10 cellular contexts compared by ENCODE assay signal in the genomic region with DNA sequence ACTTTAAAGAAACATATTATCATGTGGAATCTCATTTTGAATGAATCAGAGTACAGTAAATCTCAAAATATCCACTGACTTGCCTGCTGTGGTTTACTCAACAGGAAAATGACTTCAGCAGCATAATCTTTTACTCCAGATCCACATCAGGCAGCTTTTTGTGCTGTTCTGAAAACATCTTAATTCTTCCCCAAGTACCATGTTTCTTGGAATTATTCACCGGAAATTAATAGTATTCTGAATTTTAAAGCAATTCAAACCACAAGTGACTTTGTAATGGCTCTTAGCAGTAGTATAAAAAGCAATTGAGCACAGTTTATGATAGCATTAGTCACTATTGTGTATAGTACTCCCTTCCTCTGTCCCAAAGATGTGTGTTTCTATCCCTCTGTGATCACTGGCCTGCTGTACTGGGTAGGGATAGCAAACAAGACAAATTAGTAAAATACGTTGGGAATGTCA.
DNase-seq lines count a peak whose midpoint lies in the region; ATAC-seq and TF ChIP-seq lines count a peak whose summit lies in the region.
"Had no signal": no experiment of that assay in that cellular context is flagged by ENCODE, and none has a peak within 500 bp of the region (broad histone marks: within the 10 kb centered on the region; RNA-seq: fewer than 3 reads in every experiment).

No MANE protein-coding gene starts in this region.

- intact Hi-C loops in activated CD4-positive, alpha-beta T cell treated with anti-CD3 and anti-CD28 coated beads for 36 hours (cut with DNase I, micrococcal nuclease), result loop anchor here in 1 of 2 experiments (10.0 kb wide), 1 partner anchor 435 kb away; no protein-coding TSS in a partner anchor
- intact Hi-C loops in stomach (cut with DNase I; ENCODE audit: low total_unique reads), result no loop called here

- H3K4me3 Mint-ChIP-seq in activated CD4-positive, alpha-beta T cell treated with anti-CD3 and anti-CD28 coated beads for 36 hours, result no peak overlapping the region
- peak overlapping the region; percentile 2 for H3K4me3 Mint-ChIP-seq in T-helper 2 cell treated with Interferon-gamma antibody and Interleukin-4, amounts not matched to agents 5 μg/mL and 100 μg/mL, for 36 hours
- H3K4me3 Mint-ChIP-seq: nephron had no signal

- ATAC-seq in activated CD4-positive, alpha-beta T cell treated with anti-CD3 and anti-CD28 coated beads for 36 hours, result peak; percentile 62
- ATAC-seq in HG02885 (IDR thresholded peaks at IDR 0.05; ENCODE audit: poor library complexity, unreplicated experiment), result no peak
- ATAC-seq in GM21619 (IDR thresholded peaks at IDR 0.05; ENCODE audit: unreplicated experiment), result no peak

- H3K4me1 ChIP-seq in stomach, result peaks cover 0 to 32% (median 28%) of the 10 kb centered on the region in 4 donors

- TF ChIP-seq POLR2A in stomach (IDR thresholded peaks at IDR 0.05), result no peak

- POLR2A ChIA-PET in activated CD4-positive, alpha-beta T cell treated with anti-CD3 and anti-CD28 coated beads for 36 hours (lab: Charles Lee), result no interaction called here

- H3K4me1 Mint-ChIP-seq in activated CD4-positive, alpha-beta T cell treated with anti-CD3 and anti-CD28 coated beads for 36 hours, result peaks cover 27% of the 10 kb centered on the region
- H3K4me1 Mint-ChIP-seq in T-helper 2 cell treated with Interferon-gamma antibody and Interleukin-4, amounts not matched to agents 5 μg/mL and 100 μg/mL, for 36 hours (ENCODE audit: low read depth), result peaks cover 32% of the 10 kb centered on the region

- peak overlapping the region; percentile 75 for H3K27ac Mint-ChIP-seq in activated CD4-positive, alpha-beta T cell treated with anti-CD3 and anti-CD28 coated beads for 36 hours
- H3K27ac Mint-ChIP-seq in T-helper 2 cell treated with Interferon-gamma antibody and Interleukin-4, amounts not matched to agents 5 μg/mL and 100 μg/mL, for 36 hours, result no peak overlapping the region

- TF ChIP-seq EP300 in stomach (IDR thresholded peaks at IDR 0.05), result no peak

- no peaks in the 10 kb centered on the region for H3K9me3 ChIP-seq in stomach

- no peak for DNase-seq in activated CD4-positive, alpha-beta T cell treated with anti-CD3 and anti-CD28 coated beads for 36 hours
- DNase-seq in activated CD4-positive, alpha-beta T cell treated with anti-CD3 and anti-CD28 coated beads, Interleukin-2, amount 50 U/mL, for 4 hours, result no peak
- DNase-seq in T-helper 2 cell treated with Interferon-gamma antibody and Interleukin-4, amounts not matched to agents 5 μg/mL and 100 μg/mL, for 36 hours (ENCODE audit: low spot score), result no peak
- DNase-seq in foreskin melanocyte (peak; percentile 59), stomach (no peak), D341Med (ENCODE audit: low spot score) (no peak)

- H3K36me3 ChIP-seq in stomach, result no peaks in the 10 kb centered on the region

- H3K36me3 Mint-ChIP-seq in activated CD4-positive, alpha-beta T cell treated with anti-CD3 and anti-CD28 coated beads for 36 hours (ENCODE audit: low read depth), result no peaks in the 10 kb centered on the region
- H3K36me3 Mint-ChIP-seq in T-helper 2 cell treated with Interferon-gamma antibody and Interleukin-4, amounts not matched to agents 5 μg/mL and 100 μg/mL, for 36 hours (ENCODE audit: low read depth), result no peaks in the 10 kb centered on the region

- no peak for TF ChIP-seq CTCF in stomach (IDR thresholded peaks at IDR 0.05)

- WGBS in stomach, 5 donors, result 64 to 91% (median 66%) methylated on average over 2 of the region's 2 CpGs

- CTCF ChIA-PET in activated CD4-positive, alpha-beta T cell treated with anti-CD3 and anti-CD28 coated beads for 36 hours (lab: Charles Lee), result no interaction called here

- peaks cover 14% of the 10 kb centered on the region for H3K27me3 Mint-ChIP-seq in activated CD4-positive, alpha-beta T cell treated with anti-CD3 and anti-CD28 coated beads for 36 hours
- no peaks in the 10 kb centered on the region for H3K27me3 Mint-ChIP-seq in T-helper 2 cell treated with Interferon-gamma antibody and Interleukin-4, amounts not matched to agents 5 μg/mL and 100 μg/mL, for 36 hours (ENCODE audit: low read depth)

- no peak overlapping the region for H3K4me3 ChIP-seq in stomach

- peak overlapping the region in 4 of 5 donors; percentile 45 to 81 (median 72) for H3K27ac ChIP-seq in stomach
- H3K27ac ChIP-seq: 22Rv1 had no signal

- H3K9me3 Mint-ChIP-seq in activated CD4-positive, alpha-beta T cell treated with anti-CD3 and anti-CD28 coated beads for 36 hours (ENCODE audit: low read depth), result no peaks in the 10 kb centered on the region
- H3K9me3 Mint-ChIP-seq in T-helper 2 cell treated with Interferon-gamma antibody and Interleukin-4, amounts not matched to agents 5 μg/mL and 100 μg/mL, for 36 hours, result no peaks in the 10 kb centered on the region

- no peaks in the 10 kb centered on the region for H3K27me3 ChIP-seq in stomach
